ENCODE assay signal across 8 cellular contexts in genomic region chr11:13667795-13668101, GRCh38. TPM values are rescaled to one million over a fixed set of nuclear protein-coding genes. Genes with fewer than 3 reads are reported as not detected.
DNase-seq lines count a peak whose midpoint lies in the region; ATAC-seq and TF ChIP-seq lines count a peak whose summit lies in the region.

No MANE protein-coding gene starts in this region.

- H3K36me3 Mint-ChIP-seq in mesothelial cell of epicardium, result no peaks in the 10 kb centered on the region

- TF ChIP-seq POLR2A in heart left ventricle (IDR thresholded peaks at IDR 0.05) (no peak), body of pancreas (IDR thresholded peaks at IDR 0.05) (no peak)

- H3K27ac Mint-ChIP-seq in mesothelial cell of epicardium, result peak overlapping the region; percentile 79

- H3K4me3 ChIP-seq in heart left ventricle (peak overlapping the region; percentile 36 to 96 (median 88)), body of pancreas (peak overlapping the region; percentile 54 to 95), urinary bladder (ENCODE audit: low read depth, low read length) (peak overlapping the region; percentile 54)

- no peak for TF ChIP-seq CTCF in heart left ventricle (IDR thresholded peaks at IDR 0.05)
- TF ChIP-seq CTCF in body of pancreas (IDR thresholded peaks at IDR 0.05), result no peak
- no peak for TF ChIP-seq CTCF in mesothelial cell of epicardium (IDR thresholded peaks at IDR 0.05; ENCODE audit: unreplicated experiment)

- H3K27ac ChIP-seq in heart left ventricle (peak overlapping the region; percentile 56 to 92 (median 90)), body of pancreas (peak overlapping the region; percentile 72 to 94 (median 89)), urinary bladder (ENCODE audit: low read depth) (peak overlapping the region; percentile 78)

- no peaks in the 10 kb centered on the region for H3K27me3 Mint-ChIP-seq in mesothelial cell of epicardium (ENCODE audit: low read depth)

- H3K36me3 ChIP-seq in heart left ventricle (no peaks in the 10 kb centered on the region), body of pancreas (replicated peaks in 1 of 2; ENCODE audit: insufficient read depth in 1 of 2, low read depth in 2 of 2) (no peaks in the 10 kb centered on the region), urinary bladder (ENCODE audit: insufficient read depth) (no peaks in the 10 kb centered on the region)

- no peaks in the 10 kb centered on the region for H3K9me3 Mint-ChIP-seq in mesothelial cell of epicardium

- ATAC-seq in heart left ventricle, result no peak
- ATAC-seq in Right ventricle myocardium inferior, result no peak
- ATAC-seq in body of pancreas, result no peak

- H3K9me3 ChIP-seq in heart left ventricle (no peaks in the 10 kb centered on the region), body of pancreas (no peaks in the 10 kb centered on the region)

- 4 to 11% (median 7%) methylated on average over 15 of the region's 15 CpGs for WGBS in heart left ventricle, 4 donors
- 4 to 8% methylated on average over 11 to 15 of the region's 15 CpGs for WGBS in body of pancreas, 2 donors
- 4% methylated on average over 15 of the region's 15 CpGs for WGBS in urinary bladder

- peak overlapping the region; percentile 75 for H3K4me3 Mint-ChIP-seq in mesothelial cell of epicardium

- DNase-seq in heart left ventricle (no peak), Right ventricle myocardium inferior (ENCODE audit: missing footprints) (no peak), body of pancreas (no peak), mesothelial cell of epicardium (ENCODE audit: low spot score in 2 of 2, unreplicated experiment in 2 of 2) (no peak), NOMO-1 treated with DMSO at 0.1 percent for 48 hours (lab: John Stamatoyannopoulos, UW; ENCODE audit: unreplicated experiment) (no peak), activated gamma-delta T cell (lab: John Stamatoyannopoulos, UW) (no peak)
- no peak for DNase-seq in stimulated activated CD4-positive, alpha-beta T cell treated with anti-CD3 and anti-CD28 coated beads, Interleukin-4, amount 100 ng/mL, for 1 hour

- H3K27me3 ChIP-seq in heart left ventricle (no peaks in the 10 kb centered on the region), body of pancreas (no peaks in the 10 kb centered on the region)

- H3K4me1 Mint-ChIP-seq in mesothelial cell of epicardium, result peaks cover 28% of the 10 kb centered on the region

- peaks cover 0 to 43% (median 20%) of the 10 kb centered on the region in 12 donors for H3K4me1 ChIP-seq in heart left ventricle
- peaks cover 33% of the 10 kb centered on the region for H3K4me1 ChIP-seq in body of pancreas
- H3K4me1 ChIP-seq in urinary bladder (ENCODE audit: insufficient read depth), result peaks cover 2% of the 10 kb centered on the region

- intact Hi-C loops in heart left ventricle (cut with DNase I) (no loop called here), Right ventricle myocardium inferior (cut with DNase I) (no loop called here), body of pancreas (cut with DNase I) (no loop called here)

RNA-seq across cellular contexts. Expression of gene FAR1, which starts 0.7 kb away (rescaled TPM):
- 10 to 100 TPM; 15.5 to 50.2 (median 35.4) TPM for total RNA-seq in heart left ventricle
- 10 to 100 TPM; 10.9 to 27.1 TPM for polyA plus RNA-seq in heart left ventricle
- total RNA-seq in Right ventricle myocardium inferior, result 35.4 TPM
- 10 to 100 TPM; 40.2 to 43.2 TPM for total RNA-seq in body of pancreas
- 64.0 to 67.0 TPM (median 66.7 TPM) in 3 replicates for total RNA-seq in mesothelial cell of epicardium
- 151 TPM for total RNA-seq in urinary bladder
- 26.2 TPM for polyA plus RNA-seq in urinary bladder
